7 cellular contexts compared by ENCODE assay signal in the genomic region with DNA sequence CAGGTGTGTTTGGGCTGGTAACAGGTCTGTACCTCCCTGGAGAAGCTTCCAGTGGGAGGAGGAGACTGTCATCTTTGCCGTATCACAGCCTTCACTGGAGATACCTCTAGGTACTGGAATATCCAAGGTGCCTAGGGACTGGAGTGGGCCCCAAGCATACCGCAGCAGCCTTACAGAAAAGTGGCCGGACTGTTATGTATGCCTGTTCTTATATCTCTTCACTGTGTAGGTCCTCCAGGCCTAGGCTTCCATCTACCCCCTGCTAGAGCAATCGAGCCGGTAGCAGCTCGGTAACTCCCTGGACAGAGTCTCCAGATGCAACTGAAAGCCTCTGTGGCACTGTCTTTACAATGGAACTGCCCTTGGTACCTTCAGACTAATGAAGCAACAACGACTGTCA.
"Had no signal": no experiment of that assay in that cellular context is flagged by ENCODE, and none has a peak within 500 bp of the region (broad histone marks: within the 10 kb centered on the region; RNA-seq: fewer than 3 reads in every experiment).

No MANE protein-coding gene starts in this region.

- H3K4me3 ChIP-seq: GM23338 had no signal

- H3K27ac ChIP-seq: HL-60 had no signal

- FAIRE-seq: H1, H54, HepG2 had no signal

- DNase-seq: H9, HCEC 1CT had no signal

- ATAC-seq: GM23338, HepG2 had no signal

- H2AFZ ChIP-seq: GM23338 had no signal

- H3K4me2 ChIP-seq: GM23338 had no signal
